Comparison of ENCODE assay signal across 14 cellular contexts in the genomic region with DNA sequence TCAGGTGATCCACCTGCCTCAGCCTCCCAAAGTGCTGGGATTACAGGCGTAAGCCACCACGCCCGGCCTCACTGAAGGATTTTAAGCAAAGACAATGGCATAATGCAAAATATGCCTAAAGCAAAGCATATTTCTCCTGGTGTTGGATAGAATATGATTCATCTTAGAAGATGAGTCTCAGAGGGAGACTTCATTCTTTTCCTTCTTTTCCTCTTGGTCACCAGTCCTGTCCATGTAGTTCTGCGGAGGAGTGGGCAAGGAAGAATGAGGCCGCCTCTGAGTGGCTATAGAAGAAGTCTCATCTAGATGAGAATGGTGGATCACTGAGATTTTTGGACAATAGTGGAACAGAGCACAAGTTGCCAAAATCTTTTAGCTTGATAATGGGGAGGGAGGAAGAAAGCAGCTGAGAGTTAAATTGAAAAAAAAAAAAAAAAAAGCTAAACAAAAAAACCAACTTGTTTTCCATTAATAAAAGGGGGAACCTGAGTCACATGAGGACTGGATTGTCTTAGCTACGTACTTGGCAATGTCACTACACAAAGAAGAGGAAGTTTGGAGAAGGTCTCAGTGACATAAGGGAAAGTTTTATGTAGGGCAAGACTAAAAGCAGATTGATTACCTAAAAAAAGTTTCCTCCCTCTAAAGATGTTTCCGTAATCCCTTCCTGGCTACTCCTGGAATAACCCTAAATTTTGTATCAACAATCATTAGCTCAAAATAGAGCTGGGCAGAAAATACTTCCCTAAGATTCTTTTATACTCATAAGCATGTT. TPM values are rescaled to one million over a fixed set of nuclear protein-coding genes. Genes with fewer than 3 reads are reported as not detected.
DNase-seq lines count a peak whose midpoint lies in the region; ATAC-seq and TF ChIP-seq lines count a peak whose summit lies in the region.
"Had no signal": no experiment of that assay in that cellular context is flagged by ENCODE, and none has a peak within 500 bp of the region (broad histone marks: within the 10 kb centered on the region; RNA-seq: fewer than 3 reads in every experiment).

No MANE protein-coding gene starts in this region.

- H3K4me1 ChIP-seq in right atrium auricular region (peaks cover 0 to under 1% of the 10 kb centered on the region in 2 donors), heart left ventricle (peaks cover 0 to 43% (median 3%) of the 10 kb centered on the region in 12 donors), upper lobe of right lung (peaks cover 14% of the 10 kb centered on the region)

- WGBS in heart left ventricle, 4 donors = 77 to 83% (median 78%) methylated on average over 7 of the region's 7 CpGs

- no peak for DNase-seq in Right ventricle myocardium inferior (ENCODE audit: missing footprints)
- no peak for DNase-seq in right atrium auricular region (ENCODE audit: low spot score)
- DNase-seq in SKM-1 treated with dmso at 0.1 percent for 144 hours (lab: John Stamatoyannopoulos, UW; ENCODE audit: unreplicated experiment) = peak; percentile 68
- no peak for DNase-seq in heart left ventricle
- DNase-seq in upper lobe of right lung = no peak
- DNase-seq in middle frontal gyrus (ENCODE audit: extremely low spot score, low spot score) = no peak
- DNase-seq: ACHN; DND-41; NCI-H1417; NCI-H82; stimulated activated naive CD4-positive, alpha-beta T cell treated with Interleukin-2 at 50 U/mL for 16 hours had no signal

- H3K4me3 ChIP-seq in right atrium auricular region (no peak overlapping the region), heart left ventricle (no peak overlapping the region), upper lobe of right lung (no peak overlapping the region)

- TF ChIP-seq POLR2A in heart left ventricle (IDR thresholded peaks at IDR 0.05) = no peak

- H3K27me3 ChIP-seq in right atrium auricular region (no peaks in the 10 kb centered on the region), heart left ventricle (no peaks in the 10 kb centered on the region), upper lobe of right lung (no peaks in the 10 kb centered on the region)

- H3K27ac ChIP-seq in right atrium auricular region (peak overlapping the region in 1 of 2 donors; percentile 14), heart left ventricle (peak overlapping the region in 8 of 12 donors; percentile 4 to 73 (median 63)), upper lobe of right lung (peak overlapping the region; percentile 59)

- H3K9me3 ChIP-seq in right atrium auricular region (no peaks in the 10 kb centered on the region), heart left ventricle (no peaks in the 10 kb centered on the region), upper lobe of right lung (no peaks in the 10 kb centered on the region)

- H3K36me3 ChIP-seq in right atrium auricular region = no peaks in the 10 kb centered on the region
- no peaks in the 10 kb centered on the region for H3K36me3 ChIP-seq in heart left ventricle
- H3K36me3 ChIP-seq in upper lobe of right lung = no peaks in the 10 kb centered on the region

- no peak for TF ChIP-seq CTCF in right atrium auricular region (IDR thresholded peaks at IDR 0.05)
- TF ChIP-seq CTCF in heart left ventricle (IDR thresholded peaks at IDR 0.05) = no peak
- TF ChIP-seq CTCF in upper lobe of right lung (IDR thresholded peaks at IDR 0.05) = no peak

- intact Hi-C loops in Right ventricle myocardium inferior (cut with DNase I) (no loop called here), heart left ventricle (cut with DNase I) (loop anchor here in 2 of 10 donors (10.0 kb wide), 2 partner anchors 1381 to 1501 kb away; no protein-coding TSS in a partner anchor), upper lobe of right lung (cut with DNase I) (no loop called here)

- ATAC-seq in Right ventricle myocardium inferior = peak; percentile 29
- peak in 3 of 4 donors; percentile 43 to 93 (median 58) for ATAC-seq in heart left ventricle
- ATAC-seq in upper lobe of right lung = peak; percentile 72
- ATAC-seq in HG03442 (IDR thresholded peaks at IDR 0.05; ENCODE audit: unreplicated experiment) = no peak
- no peak for ATAC-seq in GM19467 (IDR thresholded peaks at IDR 0.05; ENCODE audit: unreplicated experiment)
- ATAC-seq: esophagus mucosa had no signal

RNA-seq across cellular contexts. Expression of a gene that starts 5.9 kb away (rescaled TPM):
- total RNA-seq in Right ventricle myocardium inferior = 1.3 TPM
- 1 to 10 TPM; 1.7 to 2.1 TPM for total RNA-seq in right atrium auricular region
- total RNA-seq in heart left ventricle = 10 to 100 TPM in 1 of 9 donors, 1 to 10 TPM in 6, under 1 TPM in 2; 0.56 to 10.3 (median 2.0) TPM
- polyA plus RNA-seq in heart left ventricle = under 1 TPM; 0.38 to 0.71 TPM
- 26.0 TPM for total RNA-seq in upper lobe of right lung

Comparison
In these comparisons a context has a peak if more than half of its experiments do, and no peak if none do; other contexts are left out.
1. ATAC-seq: peak in Right ventricle myocardium inferior (single experiment), heart left ventricle (3 of 4) and upper lobe of right lung (single experiment); none in HG03442 (single experiment) and GM19467 (single experiment).